8 cellular contexts compared by ENCODE assay signal in the genomic region with DNA sequence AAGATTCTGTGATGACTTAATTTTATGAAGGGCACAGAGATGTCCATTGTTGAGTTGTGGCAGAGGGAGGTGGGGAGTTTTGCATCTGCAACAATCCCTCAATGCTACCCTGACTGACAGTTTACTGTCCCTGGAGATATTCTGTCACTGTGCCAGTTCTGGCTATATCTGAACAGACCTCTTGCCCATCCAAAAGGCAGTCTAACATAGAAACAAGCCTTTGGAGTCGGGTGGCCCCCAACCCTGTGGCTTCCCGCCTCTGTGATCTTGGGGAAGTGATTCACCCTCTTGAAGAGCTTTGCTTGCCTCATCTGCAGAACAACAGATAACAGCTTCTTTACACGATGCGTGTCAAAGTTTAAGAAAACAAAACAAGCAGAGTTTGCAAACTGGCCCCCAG. TPM values are rescaled to one million over a fixed set of nuclear protein-coding genes. Genes with fewer than 3 reads are reported as not detected.
DNase-seq lines count a peak whose midpoint lies in the region; ATAC-seq and TF ChIP-seq lines count a peak whose summit lies in the region.

No MANE protein-coding gene starts in this region.

- TF ChIP-seq CTCF in GM10266 (IDR thresholded peaks at IDR 0.05; ENCODE audit: control insufficient read depth, insufficient read depth, low read depth, missing control alignments), result no peak

- intact Hi-C loops in Right ventricle myocardium inferior (cut with DNase I), result no loop called here
- intact Hi-C loops in Right ventricle myocardium superior (cut with DNase I), result no loop called here

- ATAC-seq in Right ventricle myocardium inferior (no peak), Right ventricle myocardium superior (ENCODE audit: poor library complexity) (no peak)

- DNase-seq in Right ventricle myocardium inferior (ENCODE audit: missing footprints) (peak; percentile 42), Right ventricle myocardium superior (no peak), foreskin melanocyte (peak; percentile 91), NCI-H1092 treated with DMSO at 0.1 percent for 48 hours (lab: John Stamatoyannopoulos, UW) (no peak), NCI-H345 treated with DMSO at 0.1 percent for 48 hours (lab: John Stamatoyannopoulos, UW; ENCODE audit: unreplicated experiment) (no peak), retina (no peak), GM10266 (ENCODE audit: extremely low spot score) (no peak)
- DNase-seq in activated CD8-positive, alpha-beta memory T cell treated with anti-CD3 and anti-CD28 coated beads, Interleukin-2, amount 50 U/mL, for 1 hour (ENCODE audit: extremely low read depth), result peak; percentile 46

RNA-seq across cellular contexts. Expression of a gene that starts 3.8 kb away (rescaled TPM):
- 2.3 TPM for total RNA-seq in Right ventricle myocardium inferior
- 1.1 TPM for total RNA-seq in Right ventricle myocardium superior

RNA-seq across cellular contexts. Expression of a gene that starts 15.7 kb away (rescaled TPM):
- total RNA-seq in Right ventricle myocardium inferior (70.8 TPM), Right ventricle myocardium superior (69.4 TPM)

RNA-seq across cellular contexts. Expression of a gene that starts 23.2 kb away (rescaled TPM):
- total RNA-seq in Right ventricle myocardium inferior (0.19 TPM), Right ventricle myocardium superior (0.22 TPM)

RNA-seq across cellular contexts. Expression of a gene that starts 27.8 kb away (rescaled TPM):
- total RNA-seq in Right ventricle myocardium inferior (not detected), Right ventricle myocardium superior (not detected)

RNA-seq across cellular contexts. Expression of a gene that starts 30.1 kb away (rescaled TPM):
- 11.4 TPM for total RNA-seq in Right ventricle myocardium inferior
- total RNA-seq in Right ventricle myocardium superior, result 11.7 TPM

Comparison
In these comparisons a context has a peak if more than half of its experiments do, and no peak if none do; other contexts are left out.
1. DNase-seq: peak in Right ventricle myocardium inferior (single experiment), activated CD8-positive, alpha-beta memory T cell treated with anti-CD3 and anti-CD28 coated beads, Interleukin-2, amount 50 U/mL, for 1 hour (single experiment) and foreskin melanocyte (single experiment); none in Right ventricle myocardium superior (single experiment), NCI-H1092 treated with DMSO at 0.1 percent for 48 hours (single experiment), NCI-H345 treated with DMSO at 0.1 percent for 48 hours (single experiment), retina (single experiment) and GM10266 (single experiment).